In the genomic region with DNA sequence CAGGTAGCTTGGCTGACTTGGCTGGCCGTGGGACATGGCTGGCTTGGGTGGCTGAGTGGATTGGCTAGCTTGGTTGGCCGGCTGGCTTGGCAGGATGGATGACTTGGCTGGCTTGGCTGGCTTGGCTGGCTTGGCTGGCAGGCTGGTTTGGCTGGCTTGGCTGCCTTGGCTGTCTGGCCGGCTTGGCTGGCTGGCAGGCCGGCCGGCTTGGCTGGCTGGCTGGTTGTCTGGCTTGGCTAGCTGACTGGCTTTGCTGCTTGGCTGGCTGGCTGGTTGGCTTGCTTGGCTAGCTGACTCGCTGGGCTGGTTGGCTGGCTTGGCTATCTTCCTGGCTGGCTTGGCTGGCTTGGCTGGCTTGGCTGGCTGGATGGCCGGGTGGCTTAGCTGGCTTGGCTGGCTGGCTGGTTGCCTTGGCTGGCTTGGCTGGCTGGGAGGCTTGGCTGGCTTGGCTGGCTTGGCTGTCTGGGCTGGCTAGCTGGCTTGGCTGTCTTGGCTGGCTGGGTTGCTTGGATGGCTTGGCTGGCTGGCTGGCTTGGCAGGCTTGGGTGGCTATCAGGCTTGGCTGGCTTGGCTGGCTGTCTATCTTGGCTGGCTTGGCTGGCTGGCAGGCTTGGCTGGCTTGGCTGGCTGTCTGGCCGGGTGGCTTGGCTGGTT, we compare ENCODE assay signal across 9 cellular contexts.
DNase-seq lines count a peak whose midpoint lies in the region; ATAC-seq lines count a peak whose summit lies in the region.
"Had no signal": no experiment of that assay in that cellular context is flagged by ENCODE, and none has a peak within 500 bp of the region (broad histone marks: within the 10 kb centered on the region; RNA-seq: fewer than 3 reads in every experiment).

No MANE protein-coding gene starts in this region.

- H3K36me3 Mint-ChIP-seq in naive thymus-derived CD4-positive, alpha-beta T cell: peaks cover 0 to 5% (median 0%) of the 10 kb centered on the region in 5 donors

- H3K36me3 ChIP-seq in naive thymus-derived CD4-positive, alpha-beta T cell (ENCODE audit: control insufficient read depth in 2 of 3, insufficient read depth in 3 of 3, low read length in 3 of 3): no peaks in the 10 kb centered on the region
- H3K36me3 ChIP-seq in aorta (ENCODE audit: control insufficient read depth in 1 of 2, insufficient read depth in 2 of 2, low read length in 1 of 2): no peaks in the 10 kb centered on the region

- no peaks in the 10 kb centered on the region for H3K9me3 ChIP-seq in naive thymus-derived CD4-positive, alpha-beta T cell (ENCODE audit: control insufficient read depth in 2 of 3, low read length in 3 of 3)
- H3K9me3 ChIP-seq in aorta (ENCODE audit: control insufficient read depth, low read length): no peaks in the 10 kb centered on the region

- no peak overlapping the region for H3K27ac ChIP-seq in naive thymus-derived CD4-positive, alpha-beta T cell (ENCODE audit: low read depth, low read length)
- H3K27ac ChIP-seq in aorta (ENCODE audit: low read depth in 1 of 2, low read length in 2 of 2): no peak overlapping the region
- H3K27ac ChIP-seq: A549 had no signal

- no peak overlapping the region for H3K27ac Mint-ChIP-seq in naive thymus-derived CD4-positive, alpha-beta T cell

- no peak overlapping the region for H3K4me3 ChIP-seq in naive thymus-derived CD4-positive, alpha-beta T cell (ENCODE audit: low read length)
- H3K4me3 ChIP-seq in aorta (ENCODE audit: low read length in 2 of 2): no peak overlapping the region
- H3K4me3 ChIP-seq: A549 had no signal

- no peaks in the 10 kb centered on the region for H3K27me3 Mint-ChIP-seq in naive thymus-derived CD4-positive, alpha-beta T cell

- POLR2A ChIA-PET in naive thymus-derived CD4-positive, alpha-beta T cell (lab: Charles Lee): no interaction called here

- CTCF ChIA-PET in naive thymus-derived CD4-positive, alpha-beta T cell (lab: Charles Lee): no interaction called here

- peak; percentile 29 for DNase-seq in activated gamma-delta T cell treated with Interleukin-2 at 50 U/mL for 16 hours
- DNase-seq in activated gamma-delta T cell (lab: John Stamatoyannopoulos, UW): no peak
- peak; percentile 11 for DNase-seq in cerebellar cortex (ENCODE audit: low spot score)
- peak in 5 of 9 donors; percentile 0 to 23 (median 10) for DNase-seq in naive thymus-derived CD4-positive, alpha-beta T cell
- DNase-seq in aorta: peak; percentile 58 to 83
- no peak for DNase-seq in NCI-H526 (lab: John Stamatoyannopoulos, UW)

- no peaks in the 10 kb centered on the region for H3K4me1 Mint-ChIP-seq in naive thymus-derived CD4-positive, alpha-beta T cell

- peaks cover 0 to 10% (median 4%) of the 10 kb centered on the region in 11 donors for H3K9me3 Mint-ChIP-seq in naive thymus-derived CD4-positive, alpha-beta T cell

- no peaks in the 10 kb centered on the region for H3K27me3 ChIP-seq in naive thymus-derived CD4-positive, alpha-beta T cell (ENCODE audit: control insufficient read depth in 2 of 2, insufficient read depth in 2 of 2, low read length in 2 of 2)
- no peaks in the 10 kb centered on the region for H3K27me3 ChIP-seq in aorta (ENCODE audit: control insufficient read depth in 1 of 2, insufficient read depth in 2 of 2, low read length in 1 of 2)

- no peaks in the 10 kb centered on the region for H3K4me1 ChIP-seq in naive thymus-derived CD4-positive, alpha-beta T cell (ENCODE audit: control insufficient read depth in 2 of 2, insufficient read depth in 2 of 2, low read length in 2 of 2)
- H3K4me1 ChIP-seq in aorta (ENCODE audit: control insufficient read depth in 1 of 2, insufficient read depth in 2 of 2, low read length in 2 of 2): no peaks in the 10 kb centered on the region
- H3K4me1 ChIP-seq: A549 had no signal

- no peak overlapping the region for H3K4me3 Mint-ChIP-seq in naive thymus-derived CD4-positive, alpha-beta T cell

- intact Hi-C loops in naive thymus-derived CD4-positive, alpha-beta T cell (cut with micrococcal nuclease): no loop called here
- intact Hi-C loops in aorta (cut with DNase I): no loop called here

- 57 to 58% methylated on average over 8 of the region's 8 CpGs for WGBS in aorta, 2 donors

- ATAC-seq in naive thymus-derived CD4-positive, alpha-beta T cell: no peak
- peak; percentile 65 for ATAC-seq in aorta (ENCODE audit: low FRiP score)
- no peak for ATAC-seq in GM18867 (IDR thresholded peaks at IDR 0.05; ENCODE audit: unreplicated experiment)
- no peak for ATAC-seq in GM21515 (IDR thresholded peaks at IDR 0.05; ENCODE audit: unreplicated experiment)
- ATAC-seq: A549 had no signal

Comparison
In these comparisons a context has a peak if more than half of its experiments do, and no peak if none do; other contexts are left out.
1. DNase-seq: peak in activated gamma-delta T cell treated with Interleukin-2 at 50 U/mL for 16 hours (single experiment), cerebellar cortex (single experiment), naive thymus-derived CD4-positive, alpha-beta T cell (5 of 9) and aorta (2 of 2); none in activated gamma-delta T cell (single experiment) and NCI-H526 (0 of 2).